Comparison of ENCODE assay signal across 8 cellular contexts in genomic region chr1:219385786-219386427, GRCh38.
DNase-seq lines count a peak whose midpoint lies in the region; ATAC-seq and TF ChIP-seq lines count a peak whose summit lies in the region.

No MANE protein-coding gene starts in this region.

- no peaks in the 10 kb centered on the region for H3K36me3 ChIP-seq in HCT116 (ENCODE audit: control insufficient read depth in 1 of 2, insufficient read depth in 2 of 2, low read length in 2 of 2)
- no peaks in the 10 kb centered on the region for H3K36me3 ChIP-seq in uterus

- CTCF ChIA-PET in HCT116 (lab: Charles Lee): interaction anchor here (0.8 to 1.1 kb wide), 5 partner anchors 13 to 1057 kb away, joined by 3 to 6 read pairs (median 4); no protein-coding TSS in a partner anchor

- peak; percentile 85 for TF ChIP-seq RAD21 in HCT116 (IDR thresholded peaks at IDR 0.05; ENCODE audit: low read depth)

- H3K4me1 ChIP-seq in HCT116 (ENCODE audit: control insufficient read depth in 1 of 2, insufficient read depth in 2 of 2, low read length in 2 of 2): no peaks in the 10 kb centered on the region
- H3K4me1 ChIP-seq in uterus: no peaks in the 10 kb centered on the region

- no TSS peak for BruUV-seq in HCT116 (replicated peaks; lab: Mats Ljungman, UMichigan)

- H3K9me2 ChIP-seq in HCT116 (ENCODE audit: insufficient read depth): no peaks in the 10 kb centered on the region

- H3K9me3 ChIP-seq in HCT116 (ENCODE audit: control insufficient read depth in 1 of 2, insufficient read depth in 1 of 2, low read depth in 1 of 2, low read length in 2 of 2) (no peaks in the 10 kb centered on the region), uterus (no peaks in the 10 kb centered on the region)

- intact Hi-C loops in HCT116 (cut with micrococcal nuclease): loop anchor here (1.0 to 2.0 kb wide), 2 partner anchors 181 to 1056 kb away; no protein-coding TSS in a partner anchor
- intact Hi-C loops in uterus (cut with DNase I; ENCODE audit: low total_unique reads): no loop called here

- H3K27ac ChIP-seq in HCT116 (ENCODE audit: low read depth, low read length): no peak overlapping the region
- no peak overlapping the region for H3K27ac ChIP-seq in uterus

- no peak overlapping the region for H3K4me3 ChIP-seq in HCT116 (replicated peaks in 1 of 2; ENCODE audit: low read depth in 1 of 2, low read length in 2 of 2)
- H3K4me3 ChIP-seq in uterus: no peak overlapping the region

- POLR2A ChIA-PET in HCT116 (lab: Charles Lee): no interaction called here

- peak; percentile 98 for ATAC-seq in HCT116

- H3K4me2 ChIP-seq in HCT116 (ENCODE audit: low read length): no peak overlapping the region

- TF ChIP-seq POLR2A in HCT116 (IDR thresholded peaks at IDR 0.05; ENCODE audit: borderline replicate concordance, extremely low read depth, insufficient read depth, insufficient read length) (no peak), uterus (IDR thresholded peaks at IDR 0.05) (no peak)

- no peaks in the 10 kb centered on the region for H4K20me1 ChIP-seq in HCT116 (ENCODE audit: insufficient read depth)

- H3K9ac ChIP-seq in HCT116 (ENCODE audit: low read length): no peak overlapping the region

- DNase-seq in stimulated activated CD4-positive, alpha-beta T cell treated with anti-CD3 and anti-CD28 coated beads, Interleukin-12 subunit alpha, Interleukin-12 subunit beta, amount 100 ng/mL, for 4 hours: peak; percentile 3
- no peak for DNase-seq in stimulated activated CD4-positive, alpha-beta T cell treated with anti-CD3 and anti-CD28 coated beads, Interleukin-4, amount 100 ng/mL, for 4 hours
- peak; percentile 41 for DNase-seq in HCT116 (ENCODE audit: low read depth, low spot score)
- peak; percentile 52 for DNase-seq in LHCN-M2 (ENCODE audit: low read depth)
- DNase-seq in RPMI7951 (ENCODE audit: low read depth): peak; percentile 49
- peak; percentile 78 for DNase-seq in dermis blood vessel endothelial cell
- peak; percentile 74 to 77 for DNase-seq in lung microvascular endothelial cell (ENCODE audit: low read depth in 2 of 2)
- peak in 1 of 2 donors; percentile 21 for DNase-seq in uterus

- RAD21 ChIA-PET in HCT116 (lab: Charles Lee; ENCODE audit: low non-redundant PET in 1 of 2, low total read pairs in 2 of 2, uncharacterized antibody in 2 of 2, unreplicated experiment in 2 of 2): interaction anchor here in 1 of 2 experiments (0.7 kb wide), 1 partner anchor 81 kb away, joined by 3 read pairs; no protein-coding TSS in a partner anchor

- H3K79me2 ChIP-seq in HCT116 (ENCODE audit: insufficient read depth, low read length): no peaks in the 10 kb centered on the region

- TF ChIP-seq CTCF in HCT116 (IDR thresholded peaks at IDR 0.05 in 2 of 3, conservative IDR thresholded peaks at IDR 0.05 in 1 of 3; ENCODE audit: borderline replicate concordance in 1 of 3, insufficient read depth in 1 of 3, low read depth in 2 of 3, low read length in 2 of 3) (peak; percentile 63 to 89 (median 86)), uterus (IDR thresholded peaks at IDR 0.05) (peak; percentile 2 to 41 (median 32))

- H3K27me3 ChIP-seq in HCT116 (ENCODE audit: insufficient read depth, low read length) (no peaks in the 10 kb centered on the region), uterus (no peaks in the 10 kb centered on the region)

- H2AFZ ChIP-seq in HCT116 (ENCODE audit: low read depth, low read length, poor library complexity, severe bottlenecking): no peak overlapping the region

TF ChIP-seq in HCT116, 20 proteins besides CTCF, POLR2A, EP300 and RAD21:
- TF ChIP-seq JUND (IDR thresholded peaks at IDR 0.05): no peak
- no peak for TF ChIP-seq EZH2phosphoT487 (IDR thresholded peaks at IDR 0.05; ENCODE audit: borderline replicate concordance)
- no peak for TF ChIP-seq ZFX (IDR thresholded peaks at IDR 0.05)
- TF ChIP-seq YY1 (IDR thresholded peaks at IDR 0.05; ENCODE audit: extremely low read depth, insufficient replicate concordance, low read depth, low read length): peak; percentile 15
- TF ChIP-seq EGR1 (IDR thresholded peaks at IDR 0.05; ENCODE audit: low read depth): no peak
- TF ChIP-seq, protein P1, sequence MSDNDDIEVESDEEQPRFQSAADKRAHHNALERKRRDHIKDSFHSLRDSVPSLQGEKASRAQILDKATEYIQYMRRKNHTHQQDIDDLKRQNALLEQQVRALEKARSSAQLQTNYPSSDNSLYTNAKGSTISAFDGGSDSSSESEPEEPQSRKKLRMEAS (IDR thresholded peaks at IDR 0.05): no peak
- no peak for TF ChIP-seq FOSL1 (IDR thresholded peaks at IDR 0.05; ENCODE audit: low read depth)
TF ChIP-seq in HCT116: peak in this region for 1.

Comparison
In these comparisons a context has a peak if more than half of its experiments do, and no peak if none do; other contexts are left out.
1. DNase-seq: peak in stimulated activated CD4-positive, alpha-beta T cell treated with anti-CD3 and anti-CD28 coated beads, Interleukin-12 subunit alpha, Interleukin-12 subunit beta, amount 100 ng/mL, for 4 hours (single experiment), HCT116 (single experiment), LHCN-M2 (single experiment), RPMI7951 (single experiment), dermis blood vessel endothelial cell (single experiment) and lung microvascular endothelial cell (2 of 2); none in stimulated activated CD4-positive, alpha-beta T cell treated with anti-CD3 and anti-CD28 coated beads, Interleukin-4, amount 100 ng/mL, for 4 hours (0 of 2).